Comparison of ENCODE assay signal across 8 cellular contexts in the genomic region with DNA sequence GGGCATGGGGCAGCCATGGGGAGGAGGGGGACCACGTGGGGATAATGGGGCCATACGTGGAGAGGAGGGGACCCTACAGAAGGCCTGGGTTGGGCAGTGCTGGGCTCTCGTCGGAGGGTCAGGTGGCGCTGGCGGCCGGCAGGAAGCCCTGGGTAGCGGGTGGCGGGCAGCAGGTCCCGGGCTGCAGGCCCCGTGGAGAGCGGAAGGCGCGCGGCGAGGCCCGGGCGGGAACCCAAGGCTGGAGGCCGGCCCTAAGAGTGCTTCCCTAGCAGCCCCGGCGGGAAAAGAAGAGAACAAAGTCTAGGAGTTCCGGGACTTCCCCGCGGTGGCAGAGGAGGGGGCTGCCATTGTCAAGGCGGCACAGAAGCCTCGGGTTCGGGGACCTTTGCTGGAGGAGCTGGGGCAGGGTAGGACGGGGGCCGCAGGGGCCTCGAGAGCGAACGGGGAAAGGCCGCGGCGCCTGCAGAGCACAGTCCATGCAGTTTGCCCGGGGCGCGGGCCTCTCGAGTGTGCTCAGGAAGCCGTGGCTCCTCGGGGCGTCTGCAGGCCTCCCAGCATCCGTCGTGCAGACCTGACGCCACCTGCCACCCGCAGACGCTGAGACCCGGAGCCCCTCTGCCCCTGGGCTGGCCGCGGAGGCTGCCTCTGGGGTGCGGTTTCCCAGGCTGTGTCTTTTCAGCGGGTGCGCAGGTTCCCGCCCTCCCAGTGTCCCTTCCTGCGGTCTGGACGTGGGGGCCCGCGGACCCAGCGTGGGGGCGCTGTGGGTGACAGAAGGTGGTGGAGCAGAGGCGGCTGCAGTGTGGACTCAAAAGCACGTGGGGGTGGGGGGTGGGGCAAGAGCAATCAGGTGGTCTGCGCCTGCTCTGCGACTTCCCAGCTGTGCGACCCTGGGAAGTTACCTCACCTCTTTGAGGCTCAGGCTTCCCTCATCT. TPM values are rescaled to one million over a fixed set of nuclear protein-coding genes. Genes with fewer than 3 reads are reported as not detected.
A peak's percentile ranks its signal among the peaks of the same experiment; 100 is the strongest.
DNase-seq lines count a peak whose midpoint lies in the region; TF ChIP-seq lines count a peak whose summit lies in the region.

No MANE protein-coding gene starts in this region.

- H3K4me1 Mint-ChIP-seq in activated CD4-positive, alpha-beta T cell treated with anti-CD3 and anti-CD28 coated beads, Interleukin-2, amount 10 ng/mL, durations not matched to agents 7 days and 5 days: peaks cover 26% of the 10 kb centered on the region
- no peaks in the 10 kb centered on the region for H3K4me1 Mint-ChIP-seq in mesothelial cell of epicardium

- H4K20me1 ChIP-seq in GM23248 (ENCODE audit: insufficient read depth): no peaks in the 10 kb centered on the region

- peak overlapping the region; percentile 33 for H3K27ac ChIP-seq in GM23248

- WGBS in GM23248 (ENCODE audit: low coverage in 1 of 2, low lambda C conversion rate in 2 of 2, missing lambda C conversion rate in 2 of 2), 2 experiments: 34 to 38% methylated on average over 37 to 64 of the region's 65 CpGs

- no peaks in the 10 kb centered on the region for H3K9me3 Mint-ChIP-seq in activated CD4-positive, alpha-beta T cell treated with anti-CD3 and anti-CD28 coated beads, Interleukin-2, amount 10 ng/mL, durations not matched to agents 7 days and 5 days
- no peaks in the 10 kb centered on the region for H3K9me3 Mint-ChIP-seq in mesothelial cell of epicardium

- POLR2A ChIA-PET in activated CD4-positive, alpha-beta T cell treated with anti-CD3 and anti-CD28 coated beads, Interleukin-2, amount 10 ng/mL, durations not matched to agents 7 days and 5 days (lab: Charles Lee): interaction anchor here (0.7 kb wide), 1 partner anchor 167 kb away, joined by 3 read pairs; no protein-coding TSS in a partner anchor

- CTCF ChIA-PET in activated CD4-positive, alpha-beta T cell treated with anti-CD3 and anti-CD28 coated beads, Interleukin-2, amount 10 ng/mL, durations not matched to agents 7 days and 5 days (lab: Charles Lee): interaction anchor here (0.6 to 6.6 kb wide), 24 partner anchors 10 to 399 kb away, joined by 3 to 85 read pairs (median 4); a partner anchor contains a TSS

- peak overlapping the region; percentile 90 for H2AFZ ChIP-seq in GM23248

- no peaks in the 10 kb centered on the region for H3K4me1 ChIP-seq in GM23248 (ENCODE audit: insufficient read depth)

- no peaks in the 10 kb centered on the region for H3K27me3 Mint-ChIP-seq in activated CD4-positive, alpha-beta T cell treated with anti-CD3 and anti-CD28 coated beads, Interleukin-2, amount 10 ng/mL, durations not matched to agents 7 days and 5 days
- no peaks in the 10 kb centered on the region for H3K27me3 Mint-ChIP-seq in mesothelial cell of epicardium (ENCODE audit: low read depth)

- H3K4me3 Mint-ChIP-seq in activated CD4-positive, alpha-beta T cell treated with anti-CD3 and anti-CD28 coated beads, Interleukin-2, amount 10 ng/mL, durations not matched to agents 7 days and 5 days: peak overlapping the region; percentile 75
- no peak overlapping the region for H3K4me3 Mint-ChIP-seq in mesothelial cell of epicardium

- no peaks in the 10 kb centered on the region for H3K9me3 ChIP-seq in GM23248 (ENCODE audit: low read depth)

- no peaks in the 10 kb centered on the region for H3K9me2 ChIP-seq in GM23248 (ENCODE audit: insufficient read depth)

- H3K4me2 ChIP-seq in GM23248 (ENCODE audit: unreplicated experiment): peak overlapping the region; percentile 65

- H3K27ac Mint-ChIP-seq in activated CD4-positive, alpha-beta T cell treated with anti-CD3 and anti-CD28 coated beads, Interleukin-2, amount 10 ng/mL, durations not matched to agents 7 days and 5 days: peak overlapping the region; percentile 93
- H3K27ac Mint-ChIP-seq in mesothelial cell of epicardium: no peak overlapping the region

- no peaks in the 10 kb centered on the region for H3F3A ChIP-seq in GM23248 (ENCODE audit: insufficient read depth)

- TF ChIP-seq CTCF in epithelial cell of esophagus (IDR thresholded peaks at IDR 0.05; ENCODE audit: insufficient read depth, low read depth, low read length, missing control alignments) (no peak), mesothelial cell of epicardium (IDR thresholded peaks at IDR 0.05; ENCODE audit: unreplicated experiment) (no peak)

- peak overlapping the region; percentile 67 for H3K4me3 ChIP-seq in GM23248
- H3K4me3 ChIP-seq in epithelial cell of esophagus (ENCODE audit: low read length): peak overlapping the region; percentile 46

- no peaks in the 10 kb centered on the region for H3K36me3 Mint-ChIP-seq in activated CD4-positive, alpha-beta T cell treated with anti-CD3 and anti-CD28 coated beads, Interleukin-2, amount 10 ng/mL, durations not matched to agents 7 days and 5 days (ENCODE audit: low read depth)
- no peaks in the 10 kb centered on the region for H3K36me3 Mint-ChIP-seq in mesothelial cell of epicardium

- peak overlapping the region; percentile 78 for H3K9ac ChIP-seq in GM23248

- no peaks in the 10 kb centered on the region for H3K36me3 ChIP-seq in GM23248 (ENCODE audit: low read depth)

- DNase-seq in GM23248 (peak; percentile 62), epithelial cell of esophagus (ENCODE audit: low read depth) (peak; percentile 10), posterior vena cava (ENCODE audit: low spot score) (peak; percentile 85), NCI-H345 (lab: John Stamatoyannopoulos, UW) (no peak), mesenteric fat pad (ENCODE audit: low spot score) (no peak), GM19240 (ENCODE audit: insufficient read length, low spot score) (no peak), mesothelial cell of epicardium (ENCODE audit: low spot score in 2 of 2, unreplicated experiment in 2 of 2) (no peak)
- DNase-seq in activated CD4-positive, alpha-beta T cell treated with anti-CD3 and anti-CD28 coated beads, Interleukin-2, amount 10 ng/mL, durations not matched to agents 7 days and 5 days: peak; percentile 47

- intact Hi-C loops in posterior vena cava (cut with DNase I): loop anchor here in 1 of 2 donors (10.0 kb wide), 1 partner anchor 71 kb away; no protein-coding TSS in a partner anchor

- no peaks in the 10 kb centered on the region for H3K79me2 ChIP-seq in GM23248 (ENCODE audit: insufficient read depth)

- in situ Hi-C loops in GM23248 (cut with MboI): no loop called here

- H3K27me3 ChIP-seq in GM23248 (replicated peaks; ENCODE audit: insufficient read depth): no peaks in the 10 kb centered on the region

RNA-seq across cellular contexts. Expression of a gene that starts 19.4 kb away (rescaled TPM):
- total RNA-seq in GM23248 (2014; rRNA removed; shearing (Covaris generic)): 113 and 147 TPM in 2 replicates
- polyA plus RNA-seq in GM23248 (2016; fragmentation: Nextera tagmentation; extraction: Ambion mirVana): 412 and 430 TPM in 2 replicates
- 100 to 1,000 TPM; 542 to 599 TPM for total RNA-seq in activated CD4-positive, alpha-beta T cell treated with anti-CD3 and anti-CD28 coated beads, Interleukin-2, amount 10 ng/mL, durations not matched to agents 7 days and 5 days
- total RNA-seq in posterior vena cava (100 to 1,000 TPM; 341 to 448 TPM), mesenteric fat pad (512 TPM), mesothelial cell of epicardium (631 to 645 TPM (median 634 TPM) in 3 replicates)

RNA-seq across cellular contexts. Expression of a gene that starts 46.6 kb away (rescaled TPM):
- total RNA-seq in GM23248 (2014; rRNA removed; shearing (Covaris generic)): not detected in 2 replicates
- not detected in 2 replicates for polyA plus RNA-seq in GM23248 (2016; fragmentation: Nextera tagmentation; extraction: Ambion mirVana)
- total RNA-seq in activated CD4-positive, alpha-beta T cell treated with anti-CD3 and anti-CD28 coated beads, Interleukin-2, amount 10 ng/mL, durations not matched to agents 7 days and 5 days: under 1 TPM; 0.47 to 0.60 TPM
- total RNA-seq in posterior vena cava (1 to 10 TPM; 5.3 to 7.4 TPM), mesenteric fat pad (1.4 TPM), mesothelial cell of epicardium (0.09 to 0.13 TPM in 2 of 3 replicates, not detected in the other)

Comparison
In these comparisons a context has a peak if more than half of its experiments do, and no peak if none do; other contexts are left out.
1. DNase-seq: peak in GM23248 (single experiment), activated CD4-positive, alpha-beta T cell treated with anti-CD3 and anti-CD28 coated beads, Interleukin-2, amount 10 ng/mL, durations not matched to agents 7 days and 5 days (single experiment), epithelial cell of esophagus (single experiment) and posterior vena cava (single experiment); none in NCI-H345 (single experiment), mesenteric fat pad (single experiment), GM19240 (single experiment) and mesothelial cell of epicardium (0 of 2).